1 cellular context compared by ENCODE assay signal in the genomic region with DNA sequence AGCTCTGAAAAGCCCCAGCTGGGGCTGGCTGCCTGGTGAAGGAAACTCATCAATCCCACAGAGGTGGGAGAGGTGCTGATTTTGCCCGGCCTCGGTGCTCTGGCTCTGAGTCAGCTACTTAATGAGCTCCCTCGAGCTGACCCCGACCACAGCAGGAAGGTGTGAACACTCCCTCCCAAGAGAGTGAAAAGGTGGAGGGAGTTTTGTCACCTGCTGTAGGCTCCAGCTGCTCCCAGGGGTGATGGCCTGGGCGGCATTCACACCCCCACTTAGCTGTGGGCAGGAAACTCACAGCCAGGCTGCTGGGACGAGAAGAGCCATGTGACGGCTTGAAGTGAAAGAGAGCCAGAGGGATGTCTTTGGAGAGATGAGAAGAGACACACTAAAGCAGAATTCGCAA.
TF ChIP-seq lines count a peak whose summit lies in the region.

No MANE protein-coding gene starts in this region.

TF ChIP-seq in WTC11, 78 proteins besides CTCF, POLR2A, EP300 and RAD21 (continued from another document):
- TF ChIP-seq NR1H2 (CRISPR knock-in tag; IDR thresholded peaks at IDR 0.05) = no peak
